In genomic region chr19:35295792-35296462, GRCh38 we compare ENCODE assay signal across 10 cellular contexts.
A peak's percentile ranks its signal among the peaks of the same experiment; 100 is the strongest.
DNase-seq lines count a peak whose midpoint lies in the region; ATAC-seq lines count a peak whose summit lies in the region.
"Had no signal": no experiment of that assay in that cellular context is flagged by ENCODE, and none has a peak within 500 bp of the region (broad histone marks: within the 10 kb centered on the region; RNA-seq: fewer than 3 reads in every experiment).

No MANE protein-coding gene starts in this region.

- DNase-seq in DMS53 (lab: John Stamatoyannopoulos, UW) (peak; percentile 35), DMS53 treated with DMSO at 0.1 percent for 48 hours (lab: John Stamatoyannopoulos, UW; ENCODE audit: unreplicated experiment) (no peak), RPMI8226 (peak; percentile 77), NCI-H2081 treated with DMSO at 0.1 percent for 48 hours (lab: John Stamatoyannopoulos, UW) (no peak), HuH-7.5 (ENCODE audit: low spot score) (no peak)
- peak; percentile 14 for DNase-seq in activated gamma-delta T cell treated with anti-CD3 and anti-CD28 coated beads, Interleukin-2, amount 50 U/mL, for 16 hours (ENCODE audit: low read depth)
- DNase-seq in stimulated activated CD8-positive, alpha-beta memory T cell treated with anti-CD3 and anti-CD28 coated beads, Interleukin-12 subunit alpha, Interleukin-12 subunit beta, amount 100 ng/mL, for 1 hour (ENCODE audit: low read depth), result peak; percentile 15
- DNase-seq: MG63 had no signal

- ATAC-seq in GM21529 (IDR thresholded peaks at IDR 0.05; ENCODE audit: unreplicated experiment), result no peak
- ATAC-seq: SK-N-SH treated with all-trans-retinoic acid at 6 μM for 48 hours had no signal

Comparison
In these comparisons a context has a peak if more than half of its experiments do, and no peak if none do; other contexts are left out.
1. DNase-seq: peak in DMS53 (single experiment), RPMI8226 (single experiment), activated gamma-delta T cell treated with anti-CD3 and anti-CD28 coated beads, Interleukin-2, amount 50 U/mL, for 16 hours (single experiment) and stimulated activated CD8-positive, alpha-beta memory T cell treated with anti-CD3 and anti-CD28 coated beads, Interleukin-12 subunit alpha, Interleukin-12 subunit beta, amount 100 ng/mL, for 1 hour (single experiment); none in DMS53 treated with DMSO at 0.1 percent for 48 hours (single experiment), NCI-H2081 treated with DMSO at 0.1 percent for 48 hours (single experiment) and HuH-7.5 (single experiment).